1 cellular context compared by ENCODE assay signal in the genomic region with DNA sequence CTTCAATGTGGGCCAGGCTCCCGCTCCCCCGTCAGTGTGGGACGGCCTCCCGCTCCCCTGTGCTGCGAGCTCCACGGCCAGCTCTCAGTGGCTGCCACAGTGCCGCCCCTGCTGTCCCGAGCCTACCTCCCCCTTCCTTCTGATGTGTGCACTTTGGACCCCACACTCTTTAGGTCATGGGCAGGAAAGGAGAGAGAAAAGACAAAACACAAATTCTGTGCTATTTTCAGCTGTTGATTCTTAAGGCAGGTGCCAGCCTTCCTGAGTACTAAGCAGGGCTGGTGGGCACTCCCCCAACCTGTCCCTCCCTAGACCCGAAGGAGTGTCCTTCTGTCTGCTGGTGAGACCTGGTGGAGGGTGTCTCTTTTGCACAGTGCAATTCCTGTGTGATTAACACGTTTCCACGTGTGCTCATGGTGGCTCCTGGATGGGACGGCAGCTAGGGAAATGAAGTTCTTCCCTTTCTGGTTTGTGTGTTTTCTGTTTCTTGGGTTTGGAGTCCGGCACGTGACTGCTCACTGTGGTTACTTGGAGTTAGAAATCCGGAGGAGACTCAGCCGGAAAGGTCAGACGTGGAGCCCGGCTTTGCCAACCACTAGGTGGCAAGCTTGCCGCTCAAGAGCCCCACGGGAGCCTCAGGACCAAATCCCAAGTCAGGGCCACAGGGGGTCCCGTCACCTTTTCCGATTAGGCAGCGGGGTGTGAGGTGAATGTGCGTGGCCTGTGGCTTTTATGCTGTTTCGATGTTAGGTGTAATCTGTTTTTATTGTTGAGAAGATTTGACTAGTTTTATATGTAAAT.
TF ChIP-seq lines count a peak whose summit lies in the region.

No MANE protein-coding gene starts in this region.

TF ChIP-seq in HepG2, 621 proteins besides CTCF, POLR2A, EP300 and RAD21 (continued from another document):
- TF ChIP-seq, protein P1, sequence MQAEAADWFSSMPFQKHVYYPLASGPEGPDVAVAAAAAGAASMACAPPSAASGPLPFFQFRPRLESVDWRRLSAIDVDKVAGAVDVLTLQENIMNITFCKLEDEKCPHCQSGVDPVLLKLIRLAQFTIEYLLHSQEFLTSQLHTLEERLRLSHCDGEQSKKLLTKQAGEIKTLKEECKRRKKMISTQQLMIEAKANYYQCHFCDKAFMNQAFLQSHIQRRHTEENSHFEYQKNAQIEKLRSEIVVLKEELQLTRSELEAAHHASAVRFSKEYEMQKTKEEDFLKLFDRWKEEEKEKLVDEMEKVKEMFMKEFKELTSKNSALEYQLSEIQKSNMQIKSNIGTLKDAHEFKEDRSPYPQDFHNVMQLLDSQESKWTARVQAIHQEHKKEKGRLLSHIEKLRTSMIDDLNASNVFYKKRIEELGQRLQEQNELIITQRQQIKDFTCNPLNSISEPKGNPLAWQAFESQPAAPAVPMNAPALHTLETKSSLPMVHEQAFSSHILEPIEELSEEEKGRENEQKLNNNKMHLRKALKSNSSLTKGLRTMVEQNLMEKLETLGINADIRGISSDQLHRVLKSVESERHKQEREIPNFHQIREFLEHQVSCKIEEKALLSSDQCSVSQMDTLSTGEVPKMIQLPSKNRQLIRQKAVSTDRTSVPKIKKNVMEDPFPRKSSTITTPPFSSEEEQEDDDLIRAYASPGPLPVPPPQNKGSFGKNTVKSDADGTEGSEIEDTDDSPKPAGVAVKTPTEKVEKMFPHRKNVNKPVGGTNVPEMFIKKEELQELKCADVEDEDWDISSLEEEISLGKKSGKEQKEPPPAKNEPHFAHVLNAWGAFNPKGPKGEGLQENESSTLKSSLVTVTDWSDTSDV (CRISPR knock-in tag; IDR thresholded peaks at IDR 0.05): peak; percentile 77; the same call in 1 of the 2 replicates
